8 cellular contexts compared by ENCODE assay signal in the genomic region with DNA sequence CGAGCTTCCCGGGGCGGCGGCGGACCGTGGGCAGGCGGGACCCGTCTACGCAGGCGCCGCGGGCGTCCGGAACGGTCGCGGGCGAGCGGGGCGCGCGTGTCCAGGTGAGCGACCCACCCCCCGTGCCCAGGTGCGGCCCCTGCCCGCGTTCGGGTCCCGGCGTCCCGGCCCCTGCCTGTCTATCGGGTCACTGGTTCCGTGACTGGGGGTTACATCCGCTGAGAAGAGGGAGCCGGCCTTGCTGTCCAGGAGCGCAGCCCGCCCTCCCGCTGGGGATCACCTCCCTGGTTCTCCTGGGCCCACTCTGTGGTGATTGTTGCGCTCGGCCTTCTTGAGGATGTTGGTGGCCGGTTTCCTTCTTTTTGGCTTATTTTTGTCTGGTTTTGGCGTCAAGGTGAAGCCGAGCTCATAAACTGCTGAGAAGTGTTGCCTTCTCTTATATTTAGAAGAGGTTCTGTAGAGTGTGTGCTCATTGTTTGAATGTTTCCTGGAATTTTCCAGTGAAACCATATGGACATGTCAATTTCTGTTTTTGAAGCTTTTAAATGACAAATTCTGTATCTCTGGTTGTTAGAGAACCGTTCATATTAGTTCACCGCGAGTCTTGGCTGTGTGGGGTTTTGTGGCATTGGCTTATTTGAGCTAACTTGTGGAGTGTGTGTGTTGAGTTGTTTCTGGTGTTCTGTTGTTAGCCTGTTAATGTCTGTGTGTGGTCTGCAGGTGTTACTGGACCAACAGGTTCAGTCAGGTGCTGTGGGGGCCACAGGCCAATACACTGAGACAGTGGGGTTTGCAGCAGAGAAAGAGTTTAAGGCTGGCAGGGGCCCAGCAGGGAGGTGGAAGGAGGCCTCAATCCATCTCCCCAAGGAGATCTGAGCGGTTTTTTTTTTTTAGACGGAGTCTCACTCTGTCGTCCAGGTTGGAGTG. TPM values are rescaled to one million over a fixed set of nuclear protein-coding genes. Genes with fewer than 3 reads are reported as not detected.
A peak's percentile ranks its signal among the peaks of the same experiment; 100 is the strongest.
DNase-seq lines count a peak whose midpoint lies in the region; ATAC-seq and TF ChIP-seq lines count a peak whose summit lies in the region.

No MANE protein-coding gene starts in this region.

- DNase-seq in CMK (ENCODE audit: low read depth) (peak; percentile 14), WTC11 (ENCODE audit: low spot score) (no peak), fibroblast of pulmonary artery (ENCODE audit: low read depth) (no peak), neural progenitor cell (ENCODE audit: low spot score) (peak; percentile 52), activated gamma-delta T cell treated with Interleukin-2 at 50 U/mL for 16 hours (no peak), NCI-H187 treated with DMSO at 0.1 percent for 48 hours (lab: John Stamatoyannopoulos, UW) (no peak)

- H3K4me1 Mint-ChIP-seq in WTC11 (peaks cover 24% of the 10 kb centered on the region), neural progenitor cell (peaks cover 16% of the 10 kb centered on the region)

- H3K27me3 Mint-ChIP-seq in WTC11 (ENCODE audit: low read depth) (no peaks in the 10 kb centered on the region), neural progenitor cell (ENCODE audit: insufficient read depth, low read depth) (peaks cover 7% of the 10 kb centered on the region)

- peaks cover 25% of the 10 kb centered on the region for H3K36me3 Mint-ChIP-seq in WTC11
- peaks cover 27% of the 10 kb centered on the region for H3K36me3 Mint-ChIP-seq in neural progenitor cell

- TF ChIP-seq CTCF in WTC11 (IDR thresholded peaks at IDR 0.05) (no peak), fibroblast of pulmonary artery (IDR thresholded peaks at IDR 0.05; ENCODE audit: low read length, missing control alignments) (no peak), neural progenitor cell (IDR thresholded peaks at IDR 0.05) (no peak)

- H3K4me3 Mint-ChIP-seq in WTC11 (peak overlapping the region; percentile 97), neural progenitor cell (peak overlapping the region; percentile 96)

- peaks cover 4% of the 10 kb centered on the region for H3K4me1 ChIP-seq in neural progenitor cell

- H3K9ac ChIP-seq in neural progenitor cell = peak overlapping the region; percentile 57

- H2AFZ ChIP-seq in neural progenitor cell (replicated peaks) = peak overlapping the region; percentile 26

- POLR2A ChIA-PET in WTC11 (lab: Charles Lee) = no interaction called here

- H3K27ac ChIP-seq in neural progenitor cell = no peak overlapping the region

- H3K9me3 Mint-ChIP-seq in WTC11 (peaks cover 10% of the 10 kb centered on the region), neural progenitor cell (peaks cover 10% of the 10 kb centered on the region)

- no peaks in the 10 kb centered on the region for H3K9me3 ChIP-seq in neural progenitor cell (ENCODE audit: low read depth)

- H3K79me2 ChIP-seq in neural progenitor cell (ENCODE audit: low read depth) = peaks cover 54% of the 10 kb centered on the region

- no peaks in the 10 kb centered on the region for H3F3A ChIP-seq in neural progenitor cell (ENCODE audit: low read depth)

- H3K27me3 ChIP-seq in neural progenitor cell = no peaks in the 10 kb centered on the region

- H3K27ac Mint-ChIP-seq in WTC11 (peak overlapping the region; percentile 63), neural progenitor cell (peak overlapping the region; percentile 91)

- H4K20me1 ChIP-seq in neural progenitor cell (ENCODE audit: low read depth) = peaks cover 39% of the 10 kb centered on the region

- peak; percentile 25 for ATAC-seq in GM19438 (IDR thresholded peaks at IDR 0.05; ENCODE audit: low read depth, unreplicated experiment)
- peak; percentile 16 for ATAC-seq in HG03457 (IDR thresholded peaks at IDR 0.05; ENCODE audit: unreplicated experiment)
- ATAC-seq in WTC11 = peak; percentile 9

- H3K4me2 ChIP-seq in neural progenitor cell = peak overlapping the region; percentile 96

- H3K36me3 ChIP-seq in neural progenitor cell = no peaks in the 10 kb centered on the region

- H3K4me3 ChIP-seq in fibroblast of pulmonary artery (replicated peaks; ENCODE audit: low read depth, low read length) (peak overlapping the region; percentile 76), neural progenitor cell (peak overlapping the region; percentile 89)

- CTCF ChIA-PET in WTC11 (lab: Charles Lee) = interaction anchor here (0.9 to 1.3 kb wide), 3 partner anchors 21 to 84 kb away, joined by 3 to 4 read pairs (median 3); no protein-coding TSS in a partner anchor

TF ChIP-seq in WTC11, 78 proteins besides CTCF, POLR2A, EP300 and RAD21:
- TF ChIP-seq CREM (CRISPR knock-in tag; IDR thresholded peaks at IDR 0.05) = no peak
- TF ChIP-seq FOXP1 (CRISPR knock-in tag; IDR thresholded peaks at IDR 0.05; ENCODE audit: borderline replicate concordance) = peak; percentile 51; the same call in 1 of the 2 replicates
- no peak for TF ChIP-seq JAZF1 (CRISPR knock-in tag; IDR thresholded peaks at IDR 0.05)
- TF ChIP-seq ZNF423 (CRISPR knock-in tag; IDR thresholded peaks at IDR 0.05) = 0 out of 2 replicates have a peak, but pooled peaks have one; percentile 27

RNA-seq across cellular contexts. Expression of a gene that starts 0.6 kb away (rescaled TPM):
- total RNA-seq in WTC11 (2021) (26.6 to 29.9 TPM (median 29.2 TPM) in 3 replicates), neural progenitor cell (ENCODE audit: low replicate concordance) (17.2 and 21.5 TPM in 2 replicates)

Comparison
In these comparisons a context has a peak if more than half of its experiments do, and no peak if none do; other contexts are left out.
1. DNase-seq: peak in CMK (single experiment) and neural progenitor cell (single experiment); none in WTC11 (single experiment), fibroblast of pulmonary artery (single experiment), activated gamma-delta T cell treated with Interleukin-2 at 50 U/mL for 16 hours (single experiment) and NCI-H187 treated with DMSO at 0.1 percent for 48 hours (single experiment).
2. Peak in every context shown above with its lines, with median percentiles within 50 percentile points of each other: ATAC-seq.